ENCODE assay signal across 1 cellular context in the genomic region with DNA sequence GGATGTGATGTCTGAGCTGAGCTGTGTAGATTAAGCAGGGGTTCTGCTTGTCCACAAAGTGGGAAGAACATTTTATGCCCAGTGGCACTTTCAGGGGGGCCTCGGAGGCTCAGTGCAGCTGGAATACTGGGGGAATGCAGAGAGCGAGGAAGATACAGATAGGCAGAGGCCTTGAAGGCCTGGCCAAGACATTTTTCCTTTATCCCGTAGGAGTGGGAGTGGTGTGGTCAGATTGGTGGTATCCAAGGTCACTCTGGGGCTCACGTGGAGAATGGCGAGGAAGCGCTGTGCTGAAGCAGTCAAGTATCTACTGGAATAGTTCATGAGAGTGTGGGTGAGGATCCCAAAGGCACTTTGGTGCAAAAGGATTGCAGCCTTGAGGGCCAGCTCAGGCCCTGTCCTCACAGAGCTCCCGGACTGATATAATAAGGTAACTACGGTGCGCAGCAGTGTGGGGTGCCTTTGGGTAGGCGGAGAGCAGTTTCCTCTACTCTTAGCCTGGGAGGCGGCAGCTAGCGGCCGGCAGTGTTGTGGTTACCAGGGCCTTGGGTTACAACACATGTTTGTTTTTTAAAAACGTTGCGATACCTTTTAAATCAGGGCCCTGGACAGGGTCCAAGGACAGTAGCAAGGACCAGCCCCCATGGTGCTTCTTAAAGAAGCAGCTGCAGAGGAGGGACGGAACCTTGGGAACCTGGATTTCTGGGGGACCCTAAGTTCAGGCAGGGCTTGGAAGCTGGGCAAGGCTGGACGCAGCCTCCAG.
TF ChIP-seq lines count a peak whose summit lies in the region.

No MANE protein-coding gene starts in this region.

TF ChIP-seq in HepG2, 621 proteins besides CTCF, POLR2A, EP300 and RAD21 (continued from another document and continues in another):
- TF ChIP-seq, protein P1, sequence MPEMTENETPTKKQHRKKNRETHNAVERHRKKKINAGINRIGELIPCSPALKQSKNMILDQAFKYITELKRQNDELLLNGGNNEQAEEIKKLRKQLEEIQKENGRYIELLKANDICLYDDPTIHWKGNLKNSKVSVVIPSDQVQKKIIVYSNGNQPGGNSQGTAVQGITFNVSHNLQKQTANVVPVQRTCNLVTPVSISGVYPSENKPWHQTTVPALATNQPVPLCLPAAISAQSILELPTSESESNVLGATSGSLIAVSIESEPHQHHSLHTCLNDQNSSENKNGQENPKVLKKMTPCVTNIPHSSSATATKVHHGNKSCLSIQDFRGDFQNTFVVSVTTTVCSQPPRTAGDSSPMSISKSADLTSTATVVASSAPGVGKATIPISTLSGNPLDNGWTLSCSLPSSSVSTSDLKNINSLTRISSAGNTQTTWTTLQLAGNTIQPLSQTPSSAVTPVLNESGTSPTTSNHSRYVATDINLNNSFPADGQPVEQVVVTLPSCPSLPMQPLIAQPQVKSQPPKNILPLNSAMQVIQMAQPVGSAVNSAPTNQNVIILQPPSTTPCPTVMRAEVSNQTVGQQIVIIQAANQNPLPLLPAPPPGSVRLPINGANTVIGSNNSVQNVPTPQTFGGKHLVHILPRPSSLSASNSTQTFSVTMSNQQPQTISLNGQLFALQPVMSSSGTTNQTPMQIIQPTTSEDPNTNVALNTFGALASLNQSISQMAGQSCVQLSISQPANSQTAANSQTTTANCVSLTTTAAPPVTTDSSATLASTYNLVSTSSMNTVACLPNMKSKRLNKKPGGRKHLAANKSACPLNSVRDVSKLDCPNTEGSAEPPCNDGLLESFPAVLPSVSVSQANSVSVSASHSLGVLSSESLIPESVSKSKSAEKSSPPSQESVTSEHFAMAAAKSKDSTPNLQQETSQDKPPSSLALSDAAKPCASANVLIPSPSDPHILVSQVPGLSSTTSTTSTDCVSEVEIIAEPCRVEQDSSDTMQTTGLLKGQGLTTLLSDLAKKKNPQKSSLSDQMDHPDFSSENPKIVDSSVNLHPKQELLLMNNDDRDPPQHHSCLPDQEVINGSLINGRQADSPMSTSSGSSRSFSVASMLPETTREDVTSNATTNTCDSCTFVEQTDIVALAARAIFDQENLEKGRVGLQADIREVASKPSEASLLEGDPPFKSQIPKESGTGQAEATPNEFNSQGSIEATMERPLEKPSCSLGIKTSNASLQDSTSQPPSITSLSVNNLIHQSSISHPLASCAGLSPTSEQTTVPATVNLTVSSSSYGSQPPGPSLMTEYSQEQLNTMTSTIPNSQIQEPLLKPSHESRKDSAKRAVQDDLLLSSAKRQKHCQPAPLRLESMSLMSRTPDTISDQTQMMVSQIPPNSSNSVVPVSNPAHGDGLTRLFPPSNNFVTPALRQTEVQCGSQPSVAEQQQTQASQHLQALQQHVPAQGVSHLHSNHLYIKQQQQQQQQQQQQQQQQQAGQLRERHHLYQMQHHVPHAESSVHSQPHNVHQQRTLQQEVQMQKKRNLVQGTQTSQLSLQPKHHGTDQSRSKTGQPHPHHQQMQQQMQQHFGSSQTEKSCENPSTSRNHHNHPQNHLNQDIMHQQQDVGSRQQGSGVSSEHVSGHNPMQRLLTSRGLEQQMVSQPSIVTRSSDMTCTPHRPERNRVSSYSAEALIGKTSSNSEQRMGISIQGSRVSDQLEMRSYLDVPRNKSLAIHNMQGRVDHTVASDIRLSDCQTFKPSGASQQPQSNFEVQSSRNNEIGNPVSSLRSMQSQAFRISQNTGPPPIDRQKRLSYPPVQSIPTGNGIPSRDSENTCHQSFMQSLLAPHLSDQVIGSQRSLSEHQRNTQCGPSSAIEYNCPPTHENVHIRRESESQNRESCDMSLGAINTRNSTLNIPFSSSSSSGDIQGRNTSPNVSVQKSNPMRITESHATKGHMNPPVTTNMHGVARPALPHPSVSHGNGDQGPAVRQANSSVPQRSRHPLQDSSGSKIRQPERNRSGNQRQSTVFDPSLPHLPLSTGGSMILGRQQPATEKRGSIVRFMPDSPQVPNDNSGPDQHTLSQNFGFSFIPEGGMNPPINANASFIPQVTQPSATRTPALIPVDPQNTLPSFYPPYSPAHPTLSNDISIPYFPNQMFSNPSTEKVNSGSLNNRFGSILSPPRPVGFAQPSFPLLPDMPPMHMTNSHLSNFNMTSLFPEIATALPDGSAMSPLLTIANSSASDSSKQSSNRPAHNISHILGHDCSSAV (CRISPR knock-in tag; IDR thresholded peaks at IDR 0.05; ENCODE audit: borderline replicate concordance), result no peak
- TF ChIP-seq FOXP1 (IDR thresholded peaks at IDR 0.05) (no peak), FOXP1 (CRISPR knock-in tag; IDR thresholded peaks at IDR 0.05) (peak; percentile 60; the same call in 1 of the 2 replicates), U2AF1 (optimal IDR thresholded peaks at IDR 0.05; ENCODE audit: low read depth, low read length) (no peak), SMARCC2 (IDR thresholded peaks at IDR 0.05) (no peak), ZNF607 (CRISPR knock-in tag; IDR thresholded peaks at IDR 0.05; ENCODE audit: borderline replicate concordance) (no peak), ZFP36 (IDR thresholded peaks at IDR 0.05; ENCODE audit: borderline replicate concordance, low read depth, low read length, partially characterized antibody) (no peak), SKI (IDR thresholded peaks at IDR 0.05; ENCODE audit: partially characterized antibody) (peak; percentile 55), CREM (IDR thresholded peaks at IDR 0.05) (peak; percentile 41; the same call in 1 of the 2 replicates), CREM (CRISPR knock-in tag; IDR thresholded peaks at IDR 0.05) (no peak), ZNF367 (CRISPR knock-in tag; IDR thresholded peaks at IDR 0.05; ENCODE audit: borderline replicate concordance) (peak; percentile 27; the same call in 1 of the 2 replicates), YEATS4 (CRISPR knock-in tag; IDR thresholded peaks at IDR 0.05; ENCODE audit: borderline replicate concordance) (0 out of 2 replicates have a peak, but pooled peaks have one; percentile 18), ZSCAN20 (CRISPR knock-in tag; IDR thresholded peaks at IDR 0.05; ENCODE audit: borderline replicate concordance) (no peak), MAFG (CRISPR knock-in tag; IDR thresholded peaks at IDR 0.05) (no peak), ZNF550 (CRISPR knock-in tag; IDR thresholded peaks at IDR 0.05; ENCODE audit: borderline replicate concordance) (no peak), TBX3 (IDR thresholded peaks at IDR 0.05; ENCODE audit: borderline replicate concordance) (no peak), SYNCRIP (IDR thresholded peaks at IDR 0.05; ENCODE audit: insufficient read depth, low read depth, low read length) (no peak), ZNF674 (CRISPR knock-in tag; IDR thresholded peaks at IDR 0.05; ENCODE audit: low read depth) (no peak), HNF4G (IDR thresholded peaks at IDR 0.05; ENCODE audit: borderline replicate concordance, low read depth, low read length) (peak; percentile 74), HNF4G (CRISPR knock-in tag; IDR thresholded peaks at IDR 0.05; ENCODE audit: borderline replicate concordance, low read depth) (0 out of 2 replicates have a peak, but pooled peaks have one; percentile 68), ZFX (CRISPR knock-in tag; IDR thresholded peaks at IDR 0.05; ENCODE audit: low read depth) (peak; percentile 77), TBX2 (CRISPR knock-in tag; IDR thresholded peaks at IDR 0.05; ENCODE audit: borderline replicate concordance) (peak; percentile 54; the same call in 1 of the 2 replicates), XBP1 (CRISPR knock-in tag; IDR thresholded peaks at IDR 0.05) (no peak), ZNF232 (CRISPR knock-in tag; IDR thresholded peaks at IDR 0.05; ENCODE audit: borderline replicate concordance) (0 out of 2 replicates have a peak, but pooled peaks have one; percentile 35), ZNF160 (CRISPR knock-in tag; IDR thresholded peaks at IDR 0.05) (no peak)
- TF ChIP-seq, protein P2, sequence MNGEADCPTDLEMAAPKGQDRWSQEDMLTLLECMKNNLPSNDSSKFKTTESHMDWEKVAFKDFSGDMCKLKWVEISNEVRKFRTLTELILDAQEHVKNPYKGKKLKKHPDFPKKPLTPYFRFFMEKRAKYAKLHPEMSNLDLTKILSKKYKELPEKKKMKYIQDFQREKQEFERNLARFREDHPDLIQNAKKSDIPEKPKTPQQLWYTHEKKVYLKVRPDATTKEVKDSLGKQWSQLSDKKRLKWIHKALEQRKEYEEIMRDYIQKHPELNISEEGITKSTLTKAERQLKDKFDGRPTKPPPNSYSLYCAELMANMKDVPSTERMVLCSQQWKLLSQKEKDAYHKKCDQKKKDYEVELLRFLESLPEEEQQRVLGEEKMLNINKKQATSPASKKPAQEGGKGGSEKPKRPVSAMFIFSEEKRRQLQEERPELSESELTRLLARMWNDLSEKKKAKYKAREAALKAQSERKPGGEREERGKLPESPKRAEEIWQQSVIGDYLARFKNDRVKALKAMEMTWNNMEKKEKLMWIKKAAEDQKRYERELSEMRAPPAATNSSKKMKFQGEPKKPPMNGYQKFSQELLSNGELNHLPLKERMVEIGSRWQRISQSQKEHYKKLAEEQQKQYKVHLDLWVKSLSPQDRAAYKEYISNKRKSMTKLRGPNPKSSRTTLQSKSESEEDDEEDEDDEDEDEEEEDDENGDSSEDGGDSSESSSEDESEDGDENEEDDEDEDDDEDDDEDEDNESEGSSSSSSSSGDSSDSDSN (CRISPR knock-in tag; IDR thresholded peaks at IDR 0.05), result peak; percentile 57; the same call in 1 of the 2 replicates
- TF ChIP-seq, protein P3, sequence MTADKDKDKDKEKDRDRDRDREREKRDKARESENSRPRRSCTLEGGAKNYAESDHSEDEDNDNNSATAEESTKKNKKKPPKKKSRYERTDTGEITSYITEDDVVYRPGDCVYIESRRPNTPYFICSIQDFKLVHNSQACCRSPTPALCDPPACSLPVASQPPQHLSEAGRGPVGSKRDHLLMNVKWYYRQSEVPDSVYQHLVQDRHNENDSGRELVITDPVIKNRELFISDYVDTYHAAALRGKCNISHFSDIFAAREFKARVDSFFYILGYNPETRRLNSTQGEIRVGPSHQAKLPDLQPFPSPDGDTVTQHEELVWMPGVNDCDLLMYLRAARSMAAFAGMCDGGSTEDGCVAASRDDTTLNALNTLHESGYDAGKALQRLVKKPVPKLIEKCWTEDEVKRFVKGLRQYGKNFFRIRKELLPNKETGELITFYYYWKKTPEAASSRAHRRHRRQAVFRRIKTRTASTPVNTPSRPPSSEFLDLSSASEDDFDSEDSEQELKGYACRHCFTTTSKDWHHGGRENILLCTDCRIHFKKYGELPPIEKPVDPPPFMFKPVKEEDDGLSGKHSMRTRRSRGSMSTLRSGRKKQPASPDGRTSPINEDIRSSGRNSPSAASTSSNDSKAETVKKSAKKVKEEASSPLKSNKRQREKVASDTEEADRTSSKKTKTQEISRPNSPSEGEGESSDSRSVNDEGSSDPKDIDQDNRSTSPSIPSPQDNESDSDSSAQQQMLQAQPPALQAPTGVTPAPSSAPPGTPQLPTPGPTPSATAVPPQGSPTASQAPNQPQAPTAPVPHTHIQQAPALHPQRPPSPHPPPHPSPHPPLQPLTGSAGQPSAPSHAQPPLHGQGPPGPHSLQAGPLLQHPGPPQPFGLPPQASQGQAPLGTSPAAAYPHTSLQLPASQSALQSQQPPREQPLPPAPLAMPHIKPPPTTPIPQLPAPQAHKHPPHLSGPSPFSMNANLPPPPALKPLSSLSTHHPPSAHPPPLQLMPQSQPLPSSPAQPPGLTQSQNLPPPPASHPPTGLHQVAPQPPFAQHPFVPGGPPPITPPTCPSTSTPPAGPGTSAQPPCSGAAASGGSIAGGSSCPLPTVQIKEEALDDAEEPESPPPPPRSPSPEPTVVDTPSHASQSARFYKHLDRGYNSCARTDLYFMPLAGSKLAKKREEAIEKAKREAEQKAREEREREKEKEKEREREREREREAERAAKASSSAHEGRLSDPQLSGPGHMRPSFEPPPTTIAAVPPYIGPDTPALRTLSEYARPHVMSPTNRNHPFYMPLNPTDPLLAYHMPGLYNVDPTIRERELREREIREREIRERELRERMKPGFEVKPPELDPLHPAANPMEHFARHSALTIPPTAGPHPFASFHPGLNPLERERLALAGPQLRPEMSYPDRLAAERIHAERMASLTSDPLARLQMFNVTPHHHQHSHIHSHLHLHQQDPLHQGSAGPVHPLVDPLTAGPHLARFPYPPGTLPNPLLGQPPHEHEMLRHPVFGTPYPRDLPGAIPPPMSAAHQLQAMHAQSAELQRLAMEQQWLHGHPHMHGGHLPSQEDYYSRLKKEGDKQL (CRISPR knock-in tag; IDR thresholded peaks at IDR 0.05; ENCODE audit: low read depth), result no peak
- TF ChIP-seq, protein P4, sequence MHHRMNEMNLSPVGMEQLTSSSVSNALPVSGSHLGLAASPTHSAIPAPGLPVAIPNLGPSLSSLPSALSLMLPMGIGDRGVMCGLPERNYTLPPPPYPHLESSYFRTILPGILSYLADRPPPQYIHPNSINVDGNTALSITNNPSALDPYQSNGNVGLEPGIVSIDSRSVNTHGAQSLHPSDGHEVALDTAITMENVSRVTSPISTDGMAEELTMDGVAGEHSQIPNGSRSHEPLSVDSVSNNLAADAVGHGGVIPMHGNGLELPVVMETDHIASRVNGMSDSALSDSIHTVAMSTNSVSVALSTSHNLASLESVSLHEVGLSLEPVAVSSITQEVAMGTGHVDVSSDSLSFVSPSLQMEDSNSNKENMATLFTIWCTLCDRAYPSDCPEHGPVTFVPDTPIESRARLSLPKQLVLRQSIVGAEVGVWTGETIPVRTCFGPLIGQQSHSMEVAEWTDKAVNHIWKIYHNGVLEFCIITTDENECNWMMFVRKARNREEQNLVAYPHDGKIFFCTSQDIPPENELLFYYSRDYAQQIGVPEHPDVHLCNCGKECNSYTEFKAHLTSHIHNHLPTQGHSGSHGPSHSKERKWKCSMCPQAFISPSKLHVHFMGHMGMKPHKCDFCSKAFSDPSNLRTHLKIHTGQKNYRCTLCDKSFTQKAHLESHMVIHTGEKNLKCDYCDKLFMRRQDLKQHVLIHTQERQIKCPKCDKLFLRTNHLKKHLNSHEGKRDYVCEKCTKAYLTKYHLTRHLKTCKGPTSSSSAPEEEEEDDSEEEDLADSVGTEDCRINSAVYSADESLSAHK (CRISPR knock-in tag; IDR thresholded peaks at IDR 0.05; ENCODE audit: borderline replicate concordance), result no peak
- TF ChIP-seq, protein P5, sequence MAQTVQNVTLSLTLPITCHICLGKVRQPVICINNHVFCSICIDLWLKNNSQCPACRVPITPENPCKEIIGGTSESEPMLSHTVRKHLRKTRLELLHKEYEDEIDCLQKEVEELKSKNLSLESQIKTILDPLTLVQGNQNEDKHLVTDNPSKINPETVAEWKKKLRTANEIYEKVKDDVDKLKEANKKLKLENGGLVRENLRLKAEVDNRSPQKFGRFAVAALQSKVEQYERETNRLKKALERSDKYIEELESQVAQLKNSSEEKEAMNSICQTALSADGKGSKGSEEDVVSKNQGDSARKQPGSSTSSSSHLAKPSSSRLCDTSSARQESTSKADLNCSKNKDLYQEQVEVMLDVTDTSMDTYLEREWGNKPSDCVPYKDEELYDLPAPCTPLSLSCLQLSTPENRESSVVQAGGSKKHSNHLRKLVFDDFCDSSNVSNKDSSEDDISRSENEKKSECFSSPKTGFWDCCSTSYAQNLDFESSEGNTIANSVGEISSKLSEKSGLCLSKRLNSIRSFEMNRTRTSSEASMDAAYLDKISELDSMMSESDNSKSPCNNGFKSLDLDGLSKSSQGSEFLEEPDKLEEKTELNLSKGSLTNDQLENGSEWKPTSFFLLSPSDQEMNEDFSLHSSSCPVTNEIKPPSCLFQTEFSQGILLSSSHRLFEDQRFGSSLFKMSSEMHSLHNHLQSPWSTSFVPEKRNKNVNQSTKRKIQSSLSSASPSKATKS (CRISPR knock-in tag; IDR thresholded peaks at IDR 0.05), result no peak
- TF ChIP-seq, protein P6, sequence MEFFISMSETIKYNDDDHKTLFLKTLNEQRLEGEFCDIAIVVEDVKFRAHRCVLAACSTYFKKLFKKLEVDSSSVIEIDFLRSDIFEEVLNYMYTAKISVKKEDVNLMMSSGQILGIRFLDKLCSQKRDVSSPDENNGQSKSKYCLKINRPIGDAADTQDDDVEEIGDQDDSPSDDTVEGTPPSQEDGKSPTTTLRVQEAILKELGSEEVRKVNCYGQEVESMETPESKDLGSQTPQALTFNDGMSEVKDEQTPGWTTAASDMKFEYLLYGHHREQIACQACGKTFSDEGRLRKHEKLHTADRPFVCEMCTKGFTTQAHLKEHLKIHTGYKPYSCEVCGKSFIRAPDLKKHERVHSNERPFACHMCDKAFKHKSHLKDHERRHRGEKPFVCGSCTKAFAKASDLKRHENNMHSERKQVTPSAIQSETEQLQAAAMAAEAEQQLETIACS (CRISPR knock-in tag; IDR thresholded peaks at IDR 0.05), result no peak
